11 cellular contexts compared by ENCODE assay signal in the genomic region with DNA sequence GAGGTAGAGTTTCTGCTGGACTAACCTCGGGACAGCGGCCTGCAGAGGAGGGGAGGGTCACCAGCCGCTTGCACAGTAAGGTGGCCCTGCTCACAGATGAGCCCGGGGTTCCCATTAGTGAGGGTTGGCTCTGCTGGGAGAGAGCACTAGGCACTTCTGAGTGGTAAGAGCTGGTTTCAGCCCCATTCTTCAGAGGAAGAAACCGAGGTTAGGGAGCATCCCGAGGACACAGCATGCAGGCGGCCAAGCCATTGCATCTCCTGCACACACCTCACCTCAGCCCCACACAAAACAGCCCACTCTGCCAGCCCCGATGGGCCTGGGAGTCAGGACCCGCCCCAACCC.
DNase-seq lines count a peak whose midpoint lies in the region; ATAC-seq, FAIRE-seq and TF ChIP-seq lines count a peak whose summit lies in the region.
"Had no signal": no experiment of that assay in that cellular context is flagged by ENCODE, and none has a peak within 500 bp of the region (broad histone marks: within the 10 kb centered on the region; RNA-seq: fewer than 3 reads in every experiment).

No MANE protein-coding gene starts in this region.

- no peak for TF ChIP-seq POLR2A in H1 (IDR thresholded peaks at IDR 0.05; ENCODE audit: control extremely low read depth in 1 of 2, low read depth in 2 of 2, low read length in 2 of 2)

- no peak for TF ChIP-seq EP300 in H1 (IDR thresholded peaks at IDR 0.05; ENCODE audit: borderline replicate concordance in 1 of 2, low read depth in 2 of 2, low read length in 2 of 2)

- H3K14ac ChIP-seq in H1 (ENCODE audit: insufficient read length) = no peak overlapping the region

- H3K79me2 ChIP-seq in Loucy (ENCODE audit: insufficient read depth, low read length) (no peaks in the 10 kb centered on the region), H1 (ENCODE audit: control insufficient read depth in 1 of 2, insufficient read depth in 2 of 2, low read length in 2 of 2) (no peaks in the 10 kb centered on the region)

- in situ Hi-C loops in GM13977 (cut with MboI; ENCODE audit: low pct_unique_long_range_greater_than_20kb, low sequenced_read_pairs, unreplicated experiment) = no loop called here

- H4K20me1 ChIP-seq in Loucy (ENCODE audit: insufficient read depth, low read length, poor library complexity, severe bottlenecking) = no peaks in the 10 kb centered on the region
- no peaks in the 10 kb centered on the region for H4K20me1 ChIP-seq in H1 (replicated peaks in 1 of 2; ENCODE audit: control insufficient read depth in 1 of 2, insufficient read depth in 2 of 2, low read length in 2 of 2)

- no peaks in the 10 kb centered on the region for H3F3A ChIP-seq in Loucy (ENCODE audit: low read depth)

- H2BK15ac ChIP-seq in H1 (ENCODE audit: low read length) = 0 out of 2 replicates have a peak overlapping the region, but pooled peaks have one; percentile 88

- no peak for TF ChIP-seq CTCF in GM13977 (IDR thresholded peaks at IDR 0.05; ENCODE audit: extremely low read depth, insufficient read depth, missing control alignments)
- no peak for TF ChIP-seq CTCF in Loucy (conservative IDR thresholded peaks at IDR 0.05; ENCODE audit: low read length)
- TF ChIP-seq CTCF in H1 (IDR thresholded peaks at IDR 0.05; ENCODE audit: control extremely low read depth in 1 of 3, insufficient read depth in 1 of 3, low read depth in 1 of 3, low read length in 3 of 3) = no peak
- no peak for TF ChIP-seq CTCF in upper lobe of right lung (IDR thresholded peaks at IDR 0.05)

- H2BK20ac ChIP-seq in H1 (ENCODE audit: low read length) = no peak overlapping the region

- POLR2A ChIA-PET in H1 (lab: Charles Lee; ENCODE audit: partially characterized antibody) = interaction anchor here (1.3 kb wide), 1 partner anchor 12 kb away, joined by 3 read pairs; no protein-coding TSS in a partner anchor

- H2BK5ac ChIP-seq in H1 (ENCODE audit: low read depth, low read length) = peak overlapping the region; percentile 5; the same call in 1 of the 2 replicates

- intact Hi-C loops in upper lobe of right lung (cut with DNase I) = no loop called here

- H3K9me3 Mint-ChIP-seq in activated T-helper 17 cell treated with anti-CD3 and anti-CD28 coated beads, Interleukin-2, amount 50 U/mL, for 72 hours = no peaks in the 10 kb centered on the region
- H3K9me3 Mint-ChIP-seq: CD8-positive, alpha-beta memory T cell had no signal

- ATAC-seq in upper lobe of right lung = no peak
- ATAC-seq in activated T-helper 17 cell treated with anti-CD3 and anti-CD28 coated beads, Interleukin-2, amount 50 U/mL, for 72 hours (replicated peaks) = no peak

- no peak overlapping the region for H3K27ac Mint-ChIP-seq in activated T-helper 17 cell treated with anti-CD3 and anti-CD28 coated beads, Interleukin-2, amount 50 U/mL, for 72 hours

- H2AK5ac ChIP-seq in H1 (ENCODE audit: low read depth, low read length) = no peak overlapping the region

- H3K4me1 ChIP-seq in Loucy (ENCODE audit: insufficient read depth, low read length, poor library complexity, severe bottlenecking) (peaks cover 9% of the 10 kb centered on the region), H1 (replicated peaks in 1 of 4; ENCODE audit: control insufficient read depth in 3 of 4, insufficient read depth in 4 of 4, low read length in 3 of 4) (peaks cover 0 to 20% (median 8%) of the 10 kb centered on the region in 4 experiments; a peak in 5 of 7 replicates), upper lobe of right lung (no peaks in the 10 kb centered on the region)

- no peak overlapping the region for H4K8ac ChIP-seq in H1 (ENCODE audit: extremely low read depth, insufficient read depth, low read length)

- no peak overlapping the region for H3K27ac ChIP-seq in H1 (ENCODE audit: low read depth, low read length)
- H3K27ac ChIP-seq in upper lobe of right lung = peak overlapping the region; percentile 47

- no peak overlapping the region for H3K9ac ChIP-seq in Loucy (ENCODE audit: low read depth, low read length, poor library complexity, severe bottlenecking)
- H3K9ac ChIP-seq in H1 (replicated peaks in 1 of 4; ENCODE audit: extremely low read depth in 1 of 4, low read depth in 3 of 4, low read length in 3 of 4) = no peak overlapping the region

- no peak overlapping the region for H3K4ac ChIP-seq in H1 (replicated peaks; ENCODE audit: insufficient read length, low read depth, low read length)

- H3K4me2 ChIP-seq in Loucy (ENCODE audit: low read depth, low read length, poor library complexity, severe bottlenecking) (peak overlapping the region; percentile 45), H1 (ENCODE audit: insufficient read depth in 1 of 2, low read depth in 2 of 2, low read length in 2 of 2) (no peak overlapping the region)

- DNase-seq in GM13977 (ENCODE audit: low spot score) (peak; percentile 12), H1 (ENCODE audit: low read depth in 1 of 2, low spot score in 2 of 2) (no peak), upper lobe of right lung (no peak), hippocampal formation (lab: John Stamatoyannopoulos, UW) (no peak), DMS153 (lab: John Stamatoyannopoulos, UW) (no peak)
- DNase-seq: SIG-M5 had no signal

- TF ChIP-seq RAD21 in H1 (IDR thresholded peaks at IDR 0.05 in 1 of 2, conservative IDR thresholded peaks at IDR 0.05 in 1 of 2; ENCODE audit: low read depth in 2 of 2, low read length in 2 of 2) = no peak

- H3K36me3 ChIP-seq in Loucy (ENCODE audit: insufficient read depth, low read length) (no peaks in the 10 kb centered on the region), H1 (ENCODE audit: control insufficient read depth in 2 of 4, insufficient read depth in 4 of 4, low read length in 3 of 4) (no peaks in the 10 kb centered on the region), upper lobe of right lung (no peaks in the 10 kb centered on the region)
- H3K36me3 ChIP-seq: BE2C had no signal

- no peak overlapping the region for H3K4me3 ChIP-seq in Loucy (ENCODE audit: low read length, poor library complexity, severe bottlenecking)
- H3K4me3 ChIP-seq in H1 (ENCODE audit: extremely low read depth in 1 of 4, insufficient read depth in 2 of 4, low read depth in 3 of 4, low read length in 4 of 4) = no peak overlapping the region
- no peak overlapping the region for H3K4me3 ChIP-seq in upper lobe of right lung

- 97% methylated on average over 9 of the region's 9 CpGs; no CpG with 5 or more reads in 1 of the 2 experiments for WGBS in H1 (ENCODE audit: extremely low coverage in 1 of 2, insufficient coverage in 1 of 2, insufficient read length in 1 of 2, insufficient replicate concordance in 2 of 2, low coverage in 1 of 2, low lambda C conversion rate in 2 of 2, missing lambda C conversion rate in 1 of 2), 2 experiments

- 0 out of 2 replicates have a peak overlapping the region, but pooled peaks have one; percentile 42 for H2AFZ ChIP-seq in Loucy (ENCODE audit: low read length)
- peak overlapping the region; percentile 36; the same call in 1 of the 2 replicates for H2AFZ ChIP-seq in H1 (ENCODE audit: low read length)

- H4K5ac ChIP-seq in H1 (ENCODE audit: insufficient read length, low read depth, low read length) = no peak overlapping the region

- H3K36me3 Mint-ChIP-seq in activated T-helper 17 cell treated with anti-CD3 and anti-CD28 coated beads, Interleukin-2, amount 50 U/mL, for 72 hours (ENCODE audit: low read depth) = no peaks in the 10 kb centered on the region
- H3K36me3 Mint-ChIP-seq: CD8-positive, alpha-beta memory T cell had no signal

- no peaks in the 10 kb centered on the region for H3K23me2 ChIP-seq in H1 (ENCODE audit: low read depth, low read length)

- H4K91ac ChIP-seq in H1 (replicated peaks; ENCODE audit: insufficient read length, low read length) = no peak overlapping the region

- H3K79me1 ChIP-seq in H1 (ENCODE audit: low read depth, low read length) = no peaks in the 10 kb centered on the region

- no peak for FAIRE-seq in H1 (lab: Jason Lieb, UNC)
- FAIRE-seq: D721Med had no signal

- H3K9me3 ChIP-seq in Loucy (ENCODE audit: insufficient read depth, low read depth, low read length) (no peaks in the 10 kb centered on the region), H1 (ENCODE audit: insufficient read depth in 2 of 2, low read depth in 1 of 2, low read length in 1 of 2) (no peaks in the 10 kb centered on the region), upper lobe of right lung (no peaks in the 10 kb centered on the region)
- H3K9me3 ChIP-seq: BE2C had no signal

- no peak overlapping the region for H2BK120ac ChIP-seq in H1 (replicated peaks; ENCODE audit: low read depth, low read length)

- no peaks in the 10 kb centered on the region for H3K9me2 ChIP-seq in Loucy (replicated peaks; ENCODE audit: low read depth, low read length)

- H3K18ac ChIP-seq in H1 (ENCODE audit: extremely low read depth, low read length) = peak overlapping the region; percentile 25

- peaks cover 3% of the 10 kb centered on the region for H3K4me1 Mint-ChIP-seq in activated T-helper 17 cell treated with anti-CD3 and anti-CD28 coated beads, Interleukin-2, amount 50 U/mL, for 72 hours

- H3K27me3 ChIP-seq in Loucy (ENCODE audit: insufficient read depth, low read length, poor library complexity, severe bottlenecking) (no peaks in the 10 kb centered on the region), H1 (replicated peaks in 1 of 4; ENCODE audit: control insufficient read depth in 3 of 4, extremely low read depth in 1 of 4, insufficient read depth in 3 of 4, low read length in 3 of 4) (no peaks in the 10 kb centered on the region), upper lobe of right lung (no peaks in the 10 kb centered on the region)
- H3K27me3 ChIP-seq: BE2C had no signal

- H3K23ac ChIP-seq in H1 (ENCODE audit: insufficient read length) = no peak overlapping the region

- H3K56ac ChIP-seq in H1 (replicated peaks; ENCODE audit: insufficient read length, low read depth, low read length) = no peak overlapping the region

- no peak overlapping the region for H3K4me3 Mint-ChIP-seq in activated T-helper 17 cell treated with anti-CD3 and anti-CD28 coated beads, Interleukin-2, amount 50 U/mL, for 72 hours

- no peaks in the 10 kb centered on the region for H3K27me3 Mint-ChIP-seq in activated T-helper 17 cell treated with anti-CD3 and anti-CD28 coated beads, Interleukin-2, amount 50 U/mL, for 72 hours

- CTCF ChIA-PET in H1 (lab: Charles Lee; ENCODE audit: partially characterized antibody) = interaction anchor here (0.8 to 4.7 kb wide), 15 partner anchors 15 to 203 kb away, joined by 3 to 28 read pairs (median 4); no protein-coding TSS in a partner anchor

- H2BK12ac ChIP-seq in H1 (ENCODE audit: low read depth, low read length) = peak overlapping the region; percentile 46; the same call in 1 of the 2 replicates

TF ChIP-seq in H1, 55 proteins besides CTCF, POLR2A, EP300 and RAD21 (continues in another document):
- no peak for TF ChIP-seq CBX8 (IDR thresholded peaks at IDR 0.05; ENCODE audit: borderline replicate concordance, low read depth, low read length)
- TF ChIP-seq RNF2 (IDR thresholded peaks at IDR 0.05; ENCODE audit: borderline replicate concordance, low read depth, low read length, missing control alignments, poor library complexity, severe bottlenecking) = no peak
- no peak for TF ChIP-seq ASH2L (IDR thresholded peaks at IDR 0.05; ENCODE audit: low read length)
- TF ChIP-seq RFX5 (IDR thresholded peaks at IDR 0.05; ENCODE audit: borderline replicate concordance, low read depth, low read length) = no peak
